9 cellular contexts compared by ENCODE assay signal in the genomic region with DNA sequence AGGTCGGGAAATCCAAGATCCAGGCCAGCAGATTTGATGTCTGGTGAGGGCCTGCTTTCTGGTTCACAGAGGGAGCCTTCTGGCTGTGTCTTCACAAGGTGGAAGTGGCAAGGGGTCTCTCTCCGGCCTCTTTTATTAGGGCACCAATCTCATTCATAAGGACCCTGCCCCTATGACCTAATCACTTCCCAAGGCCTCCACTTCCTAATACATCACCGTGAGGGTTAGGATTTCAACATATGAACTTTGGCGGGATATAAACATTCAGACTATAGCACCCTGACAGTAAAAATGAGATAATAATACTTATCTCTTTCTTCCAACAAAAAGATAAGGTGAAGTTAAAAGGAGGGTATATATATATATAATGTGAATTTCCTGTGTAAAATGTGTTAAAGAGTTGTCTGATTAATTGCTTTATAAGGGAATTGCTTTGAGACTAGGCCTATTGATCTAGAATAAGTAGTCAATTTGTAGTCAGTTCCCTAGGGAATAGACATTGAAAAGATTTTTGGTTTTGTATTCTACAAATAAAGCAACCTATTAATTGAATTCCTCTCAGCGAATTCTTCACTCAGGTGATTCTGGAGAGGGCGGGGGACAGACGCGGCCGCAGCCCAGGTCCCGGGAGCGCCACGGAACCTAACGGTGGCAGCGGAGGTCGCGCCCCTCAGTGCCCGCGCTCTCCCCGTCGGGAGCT.
DNase-seq lines count a peak whose midpoint lies in the region; TF ChIP-seq lines count a peak whose summit lies in the region.
"Had no signal": no experiment of that assay in that cellular context is flagged by ENCODE, and none has a peak within 500 bp of the region (broad histone marks: within the 10 kb centered on the region; RNA-seq: fewer than 3 reads in every experiment).

No MANE protein-coding gene starts in this region.

- H3K27me3 ChIP-seq in ACC112 (ENCODE audit: insufficient read depth, low read length) = no peaks in the 10 kb centered on the region
- H3K27me3 ChIP-seq in HUES6 (ENCODE audit: control insufficient read depth, insufficient read depth, low read length) = peaks cover 65% of the 10 kb centered on the region
- H3K27me3 ChIP-seq in muscle layer of duodenum (ENCODE audit: low read depth, low read length) = no peaks in the 10 kb centered on the region

- peaks cover 43% of the 10 kb centered on the region for H3K79me2 ChIP-seq in ACC112 (ENCODE audit: control insufficient read depth, insufficient read depth, low read length, unreplicated experiment)

- TF ChIP-seq CTCF in choroid plexus epithelial cell (conservative IDR thresholded peaks at IDR 0.05; ENCODE audit: low read depth, low read length) = no peak

- no peak overlapping the region for H3K9ac ChIP-seq in HUES6 (ENCODE audit: low read length)

- DNase-seq in choroid plexus epithelial cell (ENCODE audit: low read depth) (no peak), NCI-H226 (no peak), NCI-H526 treated with DMSO at 0.1 percent for 48 hours (lab: John Stamatoyannopoulos, UW) (no peak), NOMO-1 treated with dmso at 0.1 percent for 144 hours (lab: John Stamatoyannopoulos, UW; ENCODE audit: unreplicated experiment) (no peak)
- no peak for DNase-seq in stimulated activated CD4-positive, alpha-beta T cell treated with anti-CD3 and anti-CD28 coated beads, Interleukin-4, amount 100 ng/mL, for 1 hour
- DNase-seq: NCI-H1417 treated with DMSO at 0.1 percent for 48 hours had no signal

- no peaks in the 10 kb centered on the region for H3K36me3 ChIP-seq in ACC112 (ENCODE audit: insufficient read depth, low read length)
- no peaks in the 10 kb centered on the region for H3K36me3 ChIP-seq in HUES6 (ENCODE audit: control insufficient read depth, insufficient read depth, low read length)
- peaks cover 2 to 3% of the 10 kb centered on the region in 2 donors for H3K36me3 ChIP-seq in muscle layer of duodenum (ENCODE audit: control insufficient read depth in 1 of 2, insufficient read depth in 2 of 2, low read length in 2 of 2)

- no peaks in the 10 kb centered on the region for H3K9me3 ChIP-seq in HUES6 (ENCODE audit: control insufficient read depth, insufficient read depth, low read depth, low read length)
- no peaks in the 10 kb centered on the region for H3K9me3 ChIP-seq in muscle layer of duodenum (ENCODE audit: control insufficient read depth in 1 of 2, low read length in 2 of 2)

- H3K4me3 ChIP-seq in ACC112 (ENCODE audit: low read depth, low read length) = peak overlapping the region; percentile 90
- H3K4me3 ChIP-seq in HUES6 (ENCODE audit: low read depth, low read length) = peak overlapping the region; percentile 71
- H3K4me3 ChIP-seq in choroid plexus epithelial cell (ENCODE audit: low read depth, low read length) = peak overlapping the region; percentile 83
- H3K4me3 ChIP-seq in muscle layer of duodenum (ENCODE audit: low read depth in 1 of 2, low read length in 2 of 2) = peak overlapping the region; percentile 54 to 83

- peak overlapping the region; percentile 49 for H2AFZ ChIP-seq in ACC112 (ENCODE audit: low read length, unreplicated experiment)

- H3K27ac ChIP-seq in ACC112 (ENCODE audit: low read depth, low read length) (peak overlapping the region; percentile 74), HUES6 (ENCODE audit: low read depth, low read length) (no peak overlapping the region), muscle layer of duodenum (ENCODE audit: low read length) (peak overlapping the region; percentile 78)

- H3K4me1 ChIP-seq in ACC112 (ENCODE audit: control insufficient read depth, insufficient read depth, low read length, unreplicated experiment) = peaks cover 62% of the 10 kb centered on the region
- no peaks in the 10 kb centered on the region for H3K4me1 ChIP-seq in HUES6 (ENCODE audit: control insufficient read depth, insufficient read depth, low read length)
- H3K4me1 ChIP-seq in muscle layer of duodenum (ENCODE audit: control insufficient read depth in 1 of 2, insufficient read depth in 2 of 2, low read length in 2 of 2) = peaks cover 8 to 26% of the 10 kb centered on the region in 2 donors
